20 cellular contexts compared by ENCODE assay signal in genomic region chr14:51449666-51450061, GRCh38.
"Had no signal": no experiment of that assay in that cellular context is flagged by ENCODE, and none has a peak within 500 bp of the region (broad histone marks: within the 10 kb centered on the region; RNA-seq: fewer than 3 reads in every experiment).

No MANE protein-coding gene starts in this region.

- H3K36me3 ChIP-seq: ascending aorta, brain microvascular endothelial cell, left ventricle myocardium inferior, neutrophil, ovary, prostate gland, uterus had no signal

- H3K9me3 ChIP-seq: ascending aorta, left ventricle myocardium inferior, neutrophil, ovary, prostate gland, testis, uterus had no signal

- H3K27ac ChIP-seq: ascending aorta, neutrophil, ovary, prostate gland, testis had no signal

- DNase-seq: activated CD4-positive, alpha-beta T cell treated with anti-CD3 and anti-CD28 coated beads, Interleukin-2, amount 10 ng/mL, durations not matched to agents 7 days and 5 days; activated CD4-positive, CD25-positive, alpha-beta regulatory T cell treated with anti-CD3 and anti-CD28 coated beads, Interleukin-2, amount 50 U/mL, for 72 hours; activated CD8-positive, alpha-beta memory T cell treated with anti-CD3 and anti-CD28 coated beads, Interleukin-2, amount 10 ng/mL, durations not matched to agents 7 days and 5 days; activated CD8-positive, alpha-beta T cell treated with anti-CD3 and anti-CD28 coated beads for 36 hours; activated gamma-delta T cell treated with Interleukin-2 at 50 U/mL for 16 hours; caudate nucleus; effector CD8-positive, alpha-beta T cell; hippocampal formation; midbrain; stimulated activated CD4-positive, alpha-beta T cell treated with anti-CD3 and anti-CD28 coated beads, Interleukin-12 subunit alpha, Interleukin-12 subunit beta, amount 100 ng/mL, for 4 hours; stimulated activated naive B cell treated with anti-CD40 and anti-IgM and Interleukin-4, amounts not matched to agents 10 μg/mL and 1 μg/mL and 100 μg/mL, for 72 hours; uterus had no signal

- H3K4me1 ChIP-seq: prostate gland, uterus had no signal

- H3K27me3 ChIP-seq: ascending aorta, brain microvascular endothelial cell, neutrophil, ovary, testis, uterus had no signal

- H3K4me3 ChIP-seq: ascending aorta, left ventricle myocardium inferior, ovary, prostate gland, testis, uterus had no signal

- ATAC-seq: activated CD8-positive, alpha-beta memory T cell treated with anti-CD3 and anti-CD28 coated beads, Interleukin-2, amount 10 ng/mL, durations not matched to agents 7 days and 5 days; activated CD8-positive, alpha-beta T cell treated with anti-CD3 and anti-CD28 coated beads for 36 hours; activated naive CD4-positive, alpha-beta T cell treated with anti-CD3 and anti-CD28 coated beads, Interleukin-2, amount 50 U/mL, for 72 hours; stimulated activated naive B cell treated with anti-CD40 and anti-IgM and Interleukin-4, amounts not matched to agents 10 μg/mL and 1 μg/mL and 100 μg/mL, for 72 hours had no signal
